In genomic region chr2:99940963-99941362, GRCh38 we compare ENCODE assay signal across 19 cellular contexts.
A peak's percentile ranks its signal among the peaks of the same experiment; 100 is the strongest.
DNase-seq lines count a peak whose midpoint lies in the region; ATAC-seq, FAIRE-seq and TF ChIP-seq lines count a peak whose summit lies in the region.
"Had no signal": no experiment of that assay in that cellular context is flagged by ENCODE, and none has a peak within 500 bp of the region (broad histone marks: within the 10 kb centered on the region; RNA-seq: fewer than 3 reads in every experiment).

No MANE protein-coding gene starts in this region.

- no peaks in the 10 kb centered on the region for H3K36me3 ChIP-seq in astrocyte (ENCODE audit: insufficient read depth, low read length)
- H3K36me3 ChIP-seq in heart right ventricle, result no peaks in the 10 kb centered on the region
- no peaks in the 10 kb centered on the region for H3K36me3 ChIP-seq in psoas muscle (ENCODE audit: insufficient read depth in 1 of 2, low read depth in 1 of 2)
- H3K36me3 ChIP-seq: SJSA1 had no signal

- no peak overlapping the region for H3K4me3 ChIP-seq in astrocyte (ENCODE audit: insufficient read depth, low read depth, low read length)
- H3K4me3 ChIP-seq in heart right ventricle, result no peak overlapping the region
- no peak overlapping the region for H3K4me3 ChIP-seq in skeletal muscle cell (ENCODE audit: low read depth, low read length)
- no peak overlapping the region for H3K4me3 ChIP-seq in psoas muscle
- H3K4me3 ChIP-seq: A549, SJSA1 had no signal

- H3K4me2 ChIP-seq in astrocyte (ENCODE audit: low read length), result peak overlapping the region; percentile 63
- H3K4me2 ChIP-seq: A549 had no signal

- H3K4me1 ChIP-seq in astrocyte (ENCODE audit: insufficient read depth, low read length), result peaks cover 12% of the 10 kb centered on the region
- H3K4me1 ChIP-seq in heart right ventricle, result peaks cover 0 to 15% (median 8%) of the 10 kb centered on the region in 9 donors
- H3K4me1 ChIP-seq in psoas muscle, result no peaks in the 10 kb centered on the region
- H3K4me1 ChIP-seq: A549, Caco-2, SJSA1 had no signal

- no peak overlapping the region for H2AFZ ChIP-seq in astrocyte (ENCODE audit: low read depth, low read length)

- TF ChIP-seq CTCF in astrocyte (IDR thresholded peaks at IDR 0.05; ENCODE audit: insufficient read depth, low read depth, low read length), result no peak
- no peak for TF ChIP-seq CTCF in heart right ventricle (IDR thresholded peaks at IDR 0.05)
- TF ChIP-seq CTCF in CD14-positive monocyte (IDR thresholded peaks at IDR 0.05), result no peak
- no peak for TF ChIP-seq CTCF in psoas muscle (IDR thresholded peaks at IDR 0.05)

- H3K27me3 ChIP-seq in astrocyte (ENCODE audit: insufficient read depth, low read length), result no peaks in the 10 kb centered on the region
- H3K27me3 ChIP-seq in heart right ventricle, result no peaks in the 10 kb centered on the region
- H3K27me3 ChIP-seq in psoas muscle (ENCODE audit: insufficient read depth in 3 of 3, low read length in 2 of 3), result no peaks in the 10 kb centered on the region
- H3K27me3 ChIP-seq: SJSA1 had no signal

- no peaks in the 10 kb centered on the region for H3K27me3 Mint-ChIP-seq in activated CD4-positive, alpha-beta T cell treated with anti-CD3 and anti-CD28 coated beads, Interleukin-2, amount 10 ng/mL, durations not matched to agents 24 days and 14 days
- H3K27me3 Mint-ChIP-seq in astrocyte (ENCODE audit: low read depth, unreplicated experiment), result peaks cover 3% of the 10 kb centered on the region
- no peaks in the 10 kb centered on the region for H3K27me3 Mint-ChIP-seq in CD14-positive monocyte (ENCODE audit: low read depth in 3 of 3)

- H3K9me3 Mint-ChIP-seq in activated CD4-positive, alpha-beta T cell treated with anti-CD3 and anti-CD28 coated beads, Interleukin-2, amount 10 ng/mL, durations not matched to agents 24 days and 14 days, result peaks cover 3% of the 10 kb centered on the region
- H3K9me3 Mint-ChIP-seq in astrocyte (ENCODE audit: unreplicated experiment) (peaks cover 2% of the 10 kb centered on the region), CD14-positive monocyte (peaks cover 0 to 2% (median 0%) of the 10 kb centered on the region in 7 donors)
- H3K9me3 Mint-ChIP-seq: activated CD4-positive, alpha-beta memory T cell treated with anti-CD3 and anti-CD28 coated beads for 36 hours had no signal

- H3K27ac ChIP-seq in astrocyte (ENCODE audit: low read depth, low read length), result no peak overlapping the region
- H3K27ac ChIP-seq in heart right ventricle, result no peak overlapping the region
- no peak overlapping the region for H3K27ac ChIP-seq in psoas muscle
- H3K27ac ChIP-seq: A549, SJSA1 had no signal

- intact Hi-C loops in activated CD4-positive, alpha-beta T cell treated with anti-CD3 and anti-CD28 coated beads, Interleukin-2, amount 10 ng/mL, durations not matched to agents 24 days and 14 days (cut with micrococcal nuclease), result no loop called here
- intact Hi-C loops in heart right ventricle (cut with DNase I), result loop anchor here in 1 of 10 donors (10.0 kb wide), 1 partner anchor 106 kb away; no protein-coding TSS in a partner anchor
- intact Hi-C loops in CD14-positive monocyte (cut with micrococcal nuclease), result no loop called here
- intact Hi-C loops in psoas muscle (cut with DNase I), result no loop called here

- no peaks in the 10 kb centered on the region for H3K79me2 ChIP-seq in astrocyte (ENCODE audit: insufficient read depth, low read length)

- no peaks in the 10 kb centered on the region for H3K4me1 Mint-ChIP-seq in activated CD4-positive, alpha-beta T cell treated with anti-CD3 and anti-CD28 coated beads, Interleukin-2, amount 10 ng/mL, durations not matched to agents 24 days and 14 days
- H3K4me1 Mint-ChIP-seq in astrocyte (ENCODE audit: low read depth, unreplicated experiment), result peaks cover 11% of the 10 kb centered on the region
- peaks cover 9% of the 10 kb centered on the region for H3K4me1 Mint-ChIP-seq in CD14-positive monocyte
- H3K4me1 Mint-ChIP-seq: neural crest cell had no signal

- no peak for FAIRE-seq in astrocyte (lab: Jason Lieb, UNC)
- FAIRE-seq: A549, small intestine had no signal

- 35 to 51% methylated on average over 7 of the region's 7 CpGs for WGBS in heart right ventricle, 2 donors
- 31 to 41% (median 35%) methylated on average over 7 of the region's 7 CpGs for WGBS in psoas muscle, 3 donors

- H3K27ac Mint-ChIP-seq in activated CD4-positive, alpha-beta T cell treated with anti-CD3 and anti-CD28 coated beads, Interleukin-2, amount 10 ng/mL, durations not matched to agents 24 days and 14 days, result no peak overlapping the region
- no peak overlapping the region for H3K27ac Mint-ChIP-seq in astrocyte (ENCODE audit: unreplicated experiment)
- no peak overlapping the region for H3K27ac Mint-ChIP-seq in CD14-positive monocyte
- H3K27ac Mint-ChIP-seq: activated CD4-positive, alpha-beta memory T cell treated with anti-CD3 and anti-CD28 coated beads for 36 hours had no signal

- ATAC-seq in heart right ventricle, result peak; percentile 28 to 82 (median 69)
- ATAC-seq in psoas muscle, result no peak
- ATAC-seq: A549 had no signal

- no peaks in the 10 kb centered on the region for H3K9me3 ChIP-seq in astrocyte (ENCODE audit: insufficient read depth, low read depth, low read length)
- H3K9me3 ChIP-seq in heart right ventricle, result no peaks in the 10 kb centered on the region
- H3K9me3 ChIP-seq in psoas muscle, result no peaks in the 10 kb centered on the region
- H3K9me3 ChIP-seq: A549, Caco-2 had no signal

- peak; percentile 30 for DNase-seq in activated CD4-positive, alpha-beta T cell treated with anti-CD3 and anti-CD28 coated beads, Interleukin-2, amount 10 ng/mL, durations not matched to agents 24 days and 14 days
- DNase-seq in activated CD4-positive, alpha-beta T cell treated with anti-CD3 and anti-CD28 coated beads, Interleukin-2, amount 50 U/mL, for 4 hours, result no peak
- DNase-seq in astrocyte (ENCODE audit: low read depth) (peak; percentile 89), heart right ventricle (peak in 1 of 2 donors; percentile 10), skeletal muscle cell (ENCODE audit: low read depth) (peak; percentile 78), CD14-positive monocyte (ENCODE audit: low spot score) (no peak), psoas muscle (no peak), DMS53 (lab: John Stamatoyannopoulos, UW) (no peak)
- DNase-seq: activated CD4-positive, alpha-beta memory T cell treated with anti-CD3 and anti-CD28 coated beads for 36 hours; anterior cingulate cortex; Caco-2; effector CD4-positive, alpha-beta T cell; GOT3; islet precursor cell; NCI-H2029; small intestine had no signal

- H3K36me3 Mint-ChIP-seq in activated CD4-positive, alpha-beta T cell treated with anti-CD3 and anti-CD28 coated beads, Interleukin-2, amount 10 ng/mL, durations not matched to agents 24 days and 14 days (ENCODE audit: low read depth), result no peaks in the 10 kb centered on the region
- H3K36me3 Mint-ChIP-seq in astrocyte (ENCODE audit: low read depth, unreplicated experiment) (peaks cover 10% of the 10 kb centered on the region), CD14-positive monocyte (peaks cover 4% of the 10 kb centered on the region in 2 donors)
- H3K36me3 Mint-ChIP-seq: activated CD4-positive, alpha-beta memory T cell treated with anti-CD3 and anti-CD28 coated beads for 36 hours had no signal

- H4K20me1 ChIP-seq in astrocyte (ENCODE audit: insufficient read depth, low read length), result no peaks in the 10 kb centered on the region

- H3K9ac ChIP-seq in astrocyte (ENCODE audit: low read length), result peak overlapping the region; percentile 17

- H3K4me3 Mint-ChIP-seq in activated CD4-positive, alpha-beta T cell treated with anti-CD3 and anti-CD28 coated beads, Interleukin-2, amount 10 ng/mL, durations not matched to agents 24 days and 14 days, result no peak overlapping the region
- H3K4me3 Mint-ChIP-seq in astrocyte (ENCODE audit: unreplicated experiment) (no peak overlapping the region), CD14-positive monocyte (no peak overlapping the region)
- H3K4me3 Mint-ChIP-seq: activated CD4-positive, alpha-beta memory T cell treated with anti-CD3 and anti-CD28 coated beads for 36 hours; neural crest cell had no signal

Comparison
In these comparisons a context has a peak if more than half of its experiments do, and no peak if none do; other contexts are left out.
1. DNase-seq: peak in activated CD4-positive, alpha-beta T cell treated with anti-CD3 and anti-CD28 coated beads, Interleukin-2, amount 10 ng/mL, durations not matched to agents 24 days and 14 days (single experiment), astrocyte (single experiment) and skeletal muscle cell (single experiment); none in activated CD4-positive, alpha-beta T cell treated with anti-CD3 and anti-CD28 coated beads, Interleukin-2, amount 50 U/mL, for 4 hours (0 of 2), CD14-positive monocyte (single experiment), psoas muscle (0 of 2) and DMS53 (single experiment).
2. ATAC-seq: peak in heart right ventricle (8 of 8); none in psoas muscle (0 of 4).